8 cellular contexts compared by ENCODE assay signal in genomic region chr2:171433763-171434670, GRCh38. TPM values are rescaled to one million over a fixed set of nuclear protein-coding genes. Genes with fewer than 3 reads are reported as not detected.
DNase-seq lines count a peak whose midpoint lies in the region; ATAC-seq and TF ChIP-seq lines count a peak whose summit lies in the region.

Gene DCAF17, plus strand, starts transcription at chr2:171434226. Its CDS starts 352 bp downstream, at chr2:171434578.
Gene METTL8, minus strand, starts transcription at chr2:171433990. Its CDS starts 41,805 bp downstream, at chr2:171392185.

- peak; percentile 68 for TF ChIP-seq CTCF in OCI-LY3 (IDR thresholded peaks at IDR 0.05; ENCODE audit: low read depth, low read length)

- no peaks in the 10 kb centered on the region for H4K20me1 ChIP-seq in OCI-LY3 (ENCODE audit: insufficient read depth, low read length)

- H3K36me3 ChIP-seq in HUES64 (ENCODE audit: insufficient read depth, low read length) (peaks cover 48% of the 10 kb centered on the region), OCI-LY3 (replicated peaks; ENCODE audit: low read depth, low read length) (peaks cover 32% of the 10 kb centered on the region)

- H3K27ac ChIP-seq in HUES64 (ENCODE audit: low read depth, low read length) (peak within 1 kb of the TSS; percentile 98), OCI-LY3 (ENCODE audit: low read length) (peak within 1 kb of the TSS; percentile 94)

- H3K4me1 ChIP-seq in HUES64 (ENCODE audit: insufficient read depth, low read length) = peaks cover 22% of the 10 kb centered on the region
- H3K4me1 ChIP-seq in OCI-LY3 (ENCODE audit: low read length) = peaks cover 18% of the 10 kb centered on the region
- peaks cover 15% of the 10 kb centered on the region for H3K4me1 ChIP-seq in mononuclear cell (ENCODE audit: insufficient read depth, low read length)

- peaks cover 47% of the 10 kb centered on the region for H3K79me2 ChIP-seq in OCI-LY3 (ENCODE audit: low read length)

- H3K9ac ChIP-seq in HUES64 (ENCODE audit: low read depth, low read length) = peak within 1 kb of the TSS; percentile 92
- H3K9ac ChIP-seq in OCI-LY3 (ENCODE audit: low read length) = peak within 1 kb of the TSS; percentile 88

- peak within 1 kb of the TSS; percentile 85 for H2AFZ ChIP-seq in OCI-LY3 (ENCODE audit: low read depth, low read length)

- H3K4me3 ChIP-seq in HUES64 (ENCODE audit: low read length) (peak within 1 kb of the TSS; percentile 70), OCI-LY3 (ENCODE audit: low read length) (peak within 1 kb of the TSS; percentile 85), mononuclear cell (ENCODE audit: low read length) (peak within 1 kb of the TSS; percentile 75)

- under 1% methylated on average over 87 of the region's 87 CpGs for WGBS in HUES64

- peak; percentile 89 for ATAC-seq in GM21447 (IDR thresholded peaks at IDR 0.05; ENCODE audit: unreplicated experiment)

- DNase-seq in DMS 273 treated with DMSO at 0.1 percent for 48 hours (lab: John Stamatoyannopoulos, UW) (peak; percentile 90), activated T-cell treated with anti-CD3 and anti-CD28 coated beads for 1 hour (ENCODE audit: low read depth) (peak; percentile 86), epidermal melanocyte (ENCODE audit: insufficient read length, low spot score) (peak; percentile 73)
- DNase-seq in stimulated activated CD8-positive, alpha-beta memory T cell treated with anti-CD3 and anti-CD28 coated beads, Interleukin-4, amount 100 ng/mL, for 1 hour (ENCODE audit: low read depth in 2 of 2, low spot score in 1 of 2) = peak; percentile 60 to 85

- H3K9me3 ChIP-seq in HUES64 (ENCODE audit: insufficient read depth, low read depth, low read length) (peaks cover 25% of the 10 kb centered on the region), OCI-LY3 (ENCODE audit: insufficient read depth, low read length) (0 out of 2 replicates have a peak, but pooled peaks cover 4% of the 10 kb centered on the region), mononuclear cell (ENCODE audit: low read depth, low read length) (no peaks in the 10 kb centered on the region)

- H3K4me2 ChIP-seq in OCI-LY3 (ENCODE audit: low read length) = peak within 1 kb of the TSS; percentile 78

- H3K27me3 ChIP-seq in HUES64 (ENCODE audit: insufficient read depth, low read length) (no peaks in the 10 kb centered on the region), OCI-LY3 (ENCODE audit: low read depth, low read length) (no peaks in the 10 kb centered on the region), mononuclear cell (ENCODE audit: insufficient read depth, low read length) (no peaks in the 10 kb centered on the region)

RNA-seq across cellular contexts. Expression of gene DCAF17, which starts in this region (rescaled TPM):
- 13.1 TPM for polyA plus RNA-seq in HUES64 (2013, experiment 1 of 2)
- 13.8 TPM for polyA plus RNA-seq in HUES64 (2013, experiment 2 of 2)
- 19.5 TPM for total RNA-seq in mononuclear cell

RNA-seq across cellular contexts. Expression of gene METTL8, which starts in this region (rescaled TPM):
- 36.3 TPM for polyA plus RNA-seq in HUES64 (2013, experiment 1 of 2)
- 34.1 TPM for polyA plus RNA-seq in HUES64 (2013, experiment 2 of 2)
- 19.0 TPM for total RNA-seq in mononuclear cell

Comparison
In these comparisons a context has a peak if more than half of its experiments do, and no peak if none do; other contexts are left out.
1. Peak in every context shown above with its lines: DNase-seq, ATAC-seq, H3K4me3 ChIP-seq and H3K27ac ChIP-seq.